Comparison of ENCODE assay signal across 8 cellular contexts in genomic region chr4:51843309-51844156, GRCh38. TPM values are rescaled to one million over a fixed set of nuclear protein-coding genes. Genes with fewer than 3 reads are reported as not detected.
A peak's percentile ranks its signal among the peaks of the same experiment; 100 is the strongest.
DNase-seq lines count a peak whose midpoint lies in the region; ATAC-seq, FAIRE-seq and TF ChIP-seq lines count a peak whose summit lies in the region.

No MANE protein-coding gene starts in this region.

- H3K4me3 ChIP-seq in OCI-LY3 (ENCODE audit: low read length) (peak overlapping the region; percentile 82), thyroid gland (replicated peaks in 1 of 3) (peak overlapping the region; percentile 78 to 85 (median 82))

- ATAC-seq in HG02884 (IDR thresholded peaks at IDR 0.05; ENCODE audit: unreplicated experiment) (peak; percentile 23), omental fat pad (ENCODE audit: low FRiP score) (peak; percentile 50)

- H3K9me3 ChIP-seq in OCI-LY3 (ENCODE audit: insufficient read depth, low read length) = no peaks in the 10 kb centered on the region
- no peaks in the 10 kb centered on the region for H3K9me3 ChIP-seq in thyroid gland

- peak; percentile 69 for DNase-seq in NCI-H748 (lab: John Stamatoyannopoulos, UW; ENCODE audit: unreplicated experiment)
- no peak for DNase-seq in NCI-H748 treated with DMSO at 0.1 percent for 48 hours (lab: John Stamatoyannopoulos, UW)
- DNase-seq in activated naive CD4-positive, alpha-beta T cell (lab: John Stamatoyannopoulos, UW) = peak; percentile 25 to 58 (median 36)
- peak; percentile 65 to 76 for DNase-seq in frontal cortex (ENCODE audit: low spot score in 2 of 2)
- DNase-seq in omental fat pad (ENCODE audit: low spot score) = peak; percentile 67
- peak; percentile 75 to 80 for DNase-seq in thyroid gland

- WGBS in thyroid gland, 2 donors = 2% methylated on average over 32 to 40 of the region's 64 CpGs

- no peaks in the 10 kb centered on the region for H3K27me3 ChIP-seq in OCI-LY3 (ENCODE audit: low read depth, low read length)
- H3K27me3 ChIP-seq in thyroid gland = no peaks in the 10 kb centered on the region

- peaks cover 14% of the 10 kb centered on the region; the same call in 1 of the 2 replicates for H4K20me1 ChIP-seq in OCI-LY3 (ENCODE audit: insufficient read depth, low read length)

- TF ChIP-seq POLR2A in thyroid gland (IDR thresholded peaks at IDR 0.05) = no peak

- H3K36me3 ChIP-seq in OCI-LY3 (replicated peaks; ENCODE audit: low read depth, low read length) (no peaks in the 10 kb centered on the region), thyroid gland (no peaks in the 10 kb centered on the region)

- peaks cover 9% of the 10 kb centered on the region; the same call in 1 of the 2 replicates for H3K4me1 ChIP-seq in OCI-LY3 (ENCODE audit: low read length)
- peaks cover 13% of the 10 kb centered on the region in 2 donors for H3K4me1 ChIP-seq in thyroid gland

- H3K4me2 ChIP-seq in OCI-LY3 (ENCODE audit: low read length) = peak overlapping the region; percentile 95

- peak overlapping the region; percentile 81 for H3K9ac ChIP-seq in OCI-LY3 (ENCODE audit: low read length)

- TF ChIP-seq CTCF in OCI-LY3 (IDR thresholded peaks at IDR 0.05; ENCODE audit: low read depth, low read length) (no peak), omental fat pad (IDR thresholded peaks at IDR 0.05) (no peak), thyroid gland (IDR thresholded peaks at IDR 0.05) (no peak)

- H3K79me2 ChIP-seq in OCI-LY3 (ENCODE audit: low read length) = peaks cover 49% of the 10 kb centered on the region

- no peak for FAIRE-seq in frontal cortex (lab: Jason Lieb, UNC)

- peak overlapping the region; percentile 35; the same call in 1 of the 2 replicates for H2AFZ ChIP-seq in OCI-LY3 (ENCODE audit: low read depth, low read length)

- intact Hi-C loops in thyroid gland (cut with DNase I) = loop anchor here (10.0 kb wide), 1 partner anchor 1531 kb away; the partner anchor contains the start of gene FIP1L1

- H3K27ac ChIP-seq in OCI-LY3 (ENCODE audit: low read length) = peak overlapping the region; percentile 73
- peak overlapping the region; percentile 79 to 95 (median 86) for H3K27ac ChIP-seq in thyroid gland

RNA-seq across cellular contexts. Expression of gene DCUN1D4, which starts 0.6 kb away (rescaled TPM):
- total RNA-seq in frontal cortex = 124 TPM
- 10 to 100 TPM; 27.6 to 50.9 (median 42.1) TPM for total RNA-seq in omental fat pad
- total RNA-seq in thyroid gland = 10 to 100 TPM; 44.6 to 81.4 (median 51.7) TPM
